In genomic region chr9:113454914-113455761, GRCh38 we compare ENCODE assay signal across 7 cellular contexts.
DNase-seq lines count a peak whose midpoint lies in the region; ATAC-seq and TF ChIP-seq lines count a peak whose summit lies in the region.
"Had no signal": no experiment of that assay in that cellular context is flagged by ENCODE, and none has a peak within 500 bp of the region (broad histone marks: within the 10 kb centered on the region; RNA-seq: fewer than 3 reads in every experiment).

No MANE protein-coding gene starts in this region.

- H3K79me2 ChIP-seq in parathyroid adenoma = no peaks in the 10 kb centered on the region

- DNase-seq in NCI-H2196 (lab: John Stamatoyannopoulos, UW; ENCODE audit: unreplicated experiment) = peak; percentile 27
- DNase-seq in NCI-H2196 treated with DMSO at 0.1 percent for 48 hours (lab: John Stamatoyannopoulos, UW; ENCODE audit: unreplicated experiment) = no peak
- DNase-seq in cardiac fibroblast (ENCODE audit: low read depth in 2 of 2) = peak; percentile 83 to 94
- no peak for DNase-seq in stimulated activated naive CD8-positive, alpha-beta T cell treated with anti-CD3 and anti-CD28 coated beads, Interleukin-15, Interleukin-2, amounts not matched to agents 100 U/mL and 50 U/mL, for 24 hours

- no peaks in the 10 kb centered on the region for H3K9me3 ChIP-seq in parathyroid adenoma (ENCODE audit: control insufficient read depth, low read length)
- H3K9me3 ChIP-seq: BLaER1 had no signal

- TF ChIP-seq CTCF in cardiac fibroblast (IDR thresholded peaks at IDR 0.05; ENCODE audit: low read depth, low read length) = no peak
- no peak for TF ChIP-seq CTCF in parathyroid adenoma (IDR thresholded peaks at IDR 0.05)

- ATAC-seq in stimulated activated naive CD8-positive, alpha-beta T cell treated with anti-CD3 and anti-CD28 coated beads, Interleukin-15, Interleukin-2, amounts not matched to agents 100 U/mL and 50 U/mL, for 24 hours = no peak
- no peak for ATAC-seq in HG02798 (IDR thresholded peaks at IDR 0.05; ENCODE audit: poor library complexity, unreplicated experiment)

- no peak overlapping the region for H3K4me3 ChIP-seq in cardiac fibroblast (replicated peaks in 1 of 2; ENCODE audit: low read depth in 2 of 2, low read length in 2 of 2)
- no peak overlapping the region for H3K4me3 ChIP-seq in parathyroid adenoma (ENCODE audit: low read depth, low read length)
- H3K4me3 ChIP-seq: BLaER1 had no signal

- peak overlapping the region; percentile 62 for H2AFZ ChIP-seq in parathyroid adenoma

- H3K27ac ChIP-seq in parathyroid adenoma = peak overlapping the region; percentile 47
- H3K27ac ChIP-seq: BLaER1 had no signal

- no peaks in the 10 kb centered on the region for H3K4me1 ChIP-seq in parathyroid adenoma

- no peak overlapping the region for H3K9ac ChIP-seq in parathyroid adenoma
- H3K9ac ChIP-seq: BLaER1 had no signal

- H3K27me3 ChIP-seq in parathyroid adenoma (ENCODE audit: control insufficient read depth, insufficient read depth, low read length) = no peaks in the 10 kb centered on the region
- H3K27me3 ChIP-seq: BLaER1 had no signal

- H3K4me2 ChIP-seq in parathyroid adenoma (ENCODE audit: low read length) = no peak overlapping the region
- H3K4me2 ChIP-seq: BLaER1 had no signal

- no peaks in the 10 kb centered on the region for H3K36me3 ChIP-seq in parathyroid adenoma (ENCODE audit: control insufficient read depth, insufficient read depth, low read length)
- H3K36me3 ChIP-seq: BLaER1 had no signal

Comparison
In these comparisons a context has a peak if more than half of its experiments do, and no peak if none do; other contexts are left out.
1. DNase-seq: peak in NCI-H2196 (single experiment) and cardiac fibroblast (2 of 2); none in NCI-H2196 treated with DMSO at 0.1 percent for 48 hours (single experiment) and stimulated activated naive CD8-positive, alpha-beta T cell treated with anti-CD3 and anti-CD28 coated beads, Interleukin-15, Interleukin-2, amounts not matched to agents 100 U/mL and 50 U/mL, for 24 hours (single experiment).